Comparison of ENCODE assay signal across 16 cellular contexts in genomic region chr1:235986869-235987268, GRCh38.
DNase-seq lines count a peak whose midpoint lies in the region; ATAC-seq and TF ChIP-seq lines count a peak whose summit lies in the region.
"Had no signal": no experiment of that assay in that cellular context is flagged by ENCODE, and none has a peak within 500 bp of the region (broad histone marks: within the 10 kb centered on the region; RNA-seq: fewer than 3 reads in every experiment).

No MANE protein-coding gene starts in this region.

- ATAC-seq in GM18907 (IDR thresholded peaks at IDR 0.05; ENCODE audit: unreplicated experiment) (peak; percentile 95), GM21825 (IDR thresholded peaks at IDR 0.05; ENCODE audit: unreplicated experiment) (peak; percentile 64), IMR-90 (ENCODE audit: low read depth) (no peak), GM19328 (IDR thresholded peaks at IDR 0.05; ENCODE audit: unreplicated experiment) (no peak), HG03025 (IDR thresholded peaks at IDR 0.05; ENCODE audit: low FRiP score, unreplicated experiment) (no peak)
- ATAC-seq: stimulated activated memory B cell treated with anti-CD40 and anti-IgM and Interleukin-4, amounts not matched to agents 10 μg/mL and 1 μg/mL and 100 μg/mL, for 72 hours had no signal

- H2BK5ac ChIP-seq in IMR-90 (ENCODE audit: low read depth, low read length, poor library complexity, severe bottlenecking) = peak overlapping the region; percentile 39

- no peak overlapping the region for H2BK15ac ChIP-seq in IMR-90 (ENCODE audit: low read depth, low read length)

- TF ChIP-seq POLR2A in IMR-90 (IDR thresholded peaks at IDR 0.05; ENCODE audit: low read depth, low read length) = no peak

- H2BK20ac ChIP-seq in IMR-90 (ENCODE audit: low read depth, low read length) = peak overlapping the region; percentile 35; the same call in 1 of the 2 replicates

- peaks cover 10% of the 10 kb centered on the region for H3K9me3 ChIP-seq in IMR-90 (ENCODE audit: control insufficient read depth, insufficient read depth, low read length)

- peaks cover 6% of the 10 kb centered on the region; the same call in 1 of the 2 replicates for H3K9me1 ChIP-seq in IMR-90 (ENCODE audit: insufficient read depth, low read length)

- peaks cover 28% of the 10 kb centered on the region for H3K36me3 ChIP-seq in IMR-90 (ENCODE audit: control insufficient read depth, insufficient read depth, low read length)

- POLR2A ChIA-PET in IMR-90 (lab: Charles Lee; ENCODE audit: unreplicated experiment) = no interaction called here

- H3K56ac ChIP-seq in IMR-90 (ENCODE audit: extremely low read depth, insufficient read depth, low read length) = no peak overlapping the region

- H3K23ac ChIP-seq in IMR-90 (ENCODE audit: low read depth, low read length) = no peak overlapping the region

- intact Hi-C loops in IMR-90 (cut with micrococcal nuclease) = loop anchor here (10.0 kb wide), 1 partner anchor 48 kb away; no protein-coding TSS in a partner anchor

- no TSS peak for BruUV-seq in IMR-90 (replicated peaks; lab: Mats Ljungman, UMichigan)

- H3K14ac ChIP-seq in IMR-90 (replicated peaks; ENCODE audit: low read depth, low read length) = peak overlapping the region; percentile 58; the same call in 1 of the 2 replicates

- peak overlapping the region; percentile 28 for H2AK9ac ChIP-seq in IMR-90 (replicated peaks; ENCODE audit: low read depth, low read length, poor library complexity)

- peak overlapping the region; percentile 85 for H4K5ac ChIP-seq in IMR-90 (ENCODE audit: low read depth, low read length)

- no peak overlapping the region for H3K4me2 ChIP-seq in IMR-90 (ENCODE audit: low read depth, low read length)

- DNase-seq in IMR-90 = no peak
- DNase-seq in lung microvascular endothelial cell (ENCODE audit: low read depth in 2 of 2) = peak; percentile 30 to 91
- DNase-seq in LoVo (ENCODE audit: low spot score) = no peak
- DNase-seq in activated effector memory CD4-positive, alpha-beta T cell treated with anti-CD3 and anti-CD28 coated beads, Interleukin-2, amount 50 U/mL, for 16 hours = no peak
- DNase-seq: activated CD4-positive, alpha-beta T cell treated with anti-CD3 and anti-CD28 coated beads, Interleukin-2, amount 50 U/mL, for 4 hours; H7; naive B cell; NCI-H2029 treated with DMSO at 0.1 percent for 48 hours; NCI-H748 treated with DMSO at 0.1 percent for 48 hours; stimulated activated CD4-positive, alpha-beta T cell treated with anti-CD3 and anti-CD28 coated beads, Interleukin-4, amount 100 ng/mL, for 4 hours; T-helper 9 cell had no signal

- peak overlapping the region; percentile 85; the same call in 1 of the 2 replicates for H3K18ac ChIP-seq in IMR-90 (ENCODE audit: low read depth, low read length)

- in situ Hi-C loops in IMR-90 (cut with MboI; ENCODE audit: low sequenced_read_pairs) = no loop called here

- H3K4me3 ChIP-seq in IMR-90 (ENCODE audit: insufficient read depth, low read depth, low read length) = no peak overlapping the region

- TF ChIP-seq RAD21 in IMR-90 (IDR thresholded peaks at IDR 0.05; ENCODE audit: low read length) = no peak

- H3K9ac ChIP-seq in IMR-90 (ENCODE audit: low read depth, low read length) = no peak overlapping the region

- H3K27ac ChIP-seq in IMR-90 (ENCODE audit: insufficient read depth, low read length) = peak overlapping the region; percentile 48

- H4K20me1 ChIP-seq in IMR-90 (ENCODE audit: insufficient read depth, low read length) = no peaks in the 10 kb centered on the region

- no peaks in the 10 kb centered on the region for H3K27me3 ChIP-seq in IMR-90 (ENCODE audit: control insufficient read depth, insufficient read depth, low read length)

- peak overlapping the region; percentile 56 for H2AK5ac ChIP-seq in IMR-90 (ENCODE audit: low read depth, low read length)

- WGBS in IMR-90 (ENCODE audit: extremely low coverage in 2 of 2, insufficient read length in 1 of 2), 2 experiments = no CpG with 5 or more reads among the region's 3 CpGs

- no peak for TF ChIP-seq CTCF in IMR-90 (conservative IDR thresholded peaks at IDR 0.05; ENCODE audit: low read depth, low read length)

- H3K4me1 ChIP-seq in IMR-90 (ENCODE audit: control insufficient read depth, insufficient read depth, low read length) = peaks cover 14% of the 10 kb centered on the region

- peaks cover 0 to 9% of the 10 kb centered on the region in 2 experiments; a peak in 1 of 4 replicates for H3K79me1 ChIP-seq in IMR-90 (ENCODE audit: low read depth in 1 of 2, low read length in 2 of 2)

- H3K4ac ChIP-seq in IMR-90 (ENCODE audit: low read depth, low read length) = peak overlapping the region; percentile 51

- dilution Hi-C loops in IMR-90 (cut with HindIII; ENCODE audit: low sequenced_read_pairs, unreplicated experiment) = no loop called here

- peak overlapping the region; percentile 42; the same call in 1 of the 2 replicates for H2BK120ac ChIP-seq in IMR-90 (ENCODE audit: low read depth, low read length)

- no peak overlapping the region for H4K8ac ChIP-seq in IMR-90 (ENCODE audit: low read depth in 2 of 2, low read length in 2 of 2)

- CTCF ChIA-PET in IMR-90 (lab: Yijun Ruan, JAX) = interaction anchor here (0.9 kb wide), 1 partner anchor 13 kb away, joined by 3 read pairs; no protein-coding TSS in a partner anchor

- 0 out of 2 replicates have a peak overlapping the region, but pooled peaks have one; percentile 26 for H4K91ac ChIP-seq in IMR-90 (ENCODE audit: insufficient read depth, low read depth, low read length)

- no peak overlapping the region for H2AFZ ChIP-seq in IMR-90 (replicated peaks; ENCODE audit: low read length, poor library complexity)

TF ChIP-seq in IMR-90, 13 proteins besides CTCF, POLR2A, EP300 and RAD21:
- TF ChIP-seq ELK1 (IDR thresholded peaks at IDR 0.05; ENCODE audit: borderline replicate concordance, low read depth, low read length) = no peak
- no peak for TF ChIP-seq BHLHE40 (IDR thresholded peaks at IDR 0.05; ENCODE audit: low read depth, low read length)
- TF ChIP-seq FOS (IDR thresholded peaks at IDR 0.05; ENCODE audit: low read depth, low read length) = no peak
- no peak for TF ChIP-seq SMC3 (IDR thresholded peaks at IDR 0.05; ENCODE audit: low read depth, low read length)
- no peak for TF ChIP-seq CHD1 (IDR thresholded peaks at IDR 0.05; ENCODE audit: low read depth, low read length)
- no peak for TF ChIP-seq RCOR1 (IDR thresholded peaks at IDR 0.05; ENCODE audit: insufficient replicate concordance, low read length)
- TF ChIP-seq RFX5 (IDR thresholded peaks at IDR 0.05; ENCODE audit: low read depth, low read length) = no peak
- no peak for TF ChIP-seq MAFK (IDR thresholded peaks at IDR 0.05; ENCODE audit: low read depth, low read length)
- TF ChIP-seq USF2 (IDR thresholded peaks at IDR 0.05; ENCODE audit: low read depth, low read length) = no peak

Comparison
In these comparisons a context has a peak if more than half of its experiments do, and no peak if none do; other contexts are left out.
1. ATAC-seq: peak in GM18907 (single experiment) and GM21825 (single experiment); none in IMR-90 (single experiment), GM19328 (single experiment) and HG03025 (single experiment).
2. DNase-seq: peak in lung microvascular endothelial cell (2 of 2); none in IMR-90 (single experiment), LoVo (single experiment) and activated effector memory CD4-positive, alpha-beta T cell treated with anti-CD3 and anti-CD28 coated beads, Interleukin-2, amount 50 U/mL, for 16 hours (single experiment).